22 cellular contexts compared by ENCODE assay signal in the genomic region with DNA sequence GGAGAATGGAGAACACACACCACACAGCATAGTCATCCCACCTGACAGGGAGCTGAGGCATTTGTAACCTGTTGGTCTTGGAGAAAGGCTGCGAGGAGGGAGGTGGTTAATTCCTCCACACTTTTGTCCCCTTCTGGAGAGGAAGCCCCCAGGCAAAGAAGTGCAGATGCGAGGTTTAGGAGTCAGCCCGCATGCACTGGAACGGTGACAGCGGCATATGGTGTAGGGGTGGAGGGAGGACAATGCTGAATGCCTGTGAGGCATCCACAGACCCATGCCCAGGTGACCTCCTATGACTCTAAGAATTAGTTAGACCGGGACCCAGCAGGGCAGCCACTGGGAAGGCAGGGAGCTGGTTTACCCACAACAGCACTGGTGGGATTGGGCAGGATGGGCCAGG. TPM values are rescaled to one million over a fixed set of nuclear protein-coding genes. Genes with fewer than 3 reads are reported as not detected.
"Had no signal": no experiment of that assay in that cellular context is flagged by ENCODE, and none has a peak within 500 bp of the region (broad histone marks: within the 10 kb centered on the region; RNA-seq: fewer than 3 reads in every experiment).

No MANE protein-coding gene starts in this region.

- H3K4me1 ChIP-seq: SJSA1 had no signal

- H3K9me3 ChIP-seq: SJSA1 had no signal

- DNase-seq: IMR-90, Karpas-422, KG1, MM.1S, NCI-H1092 treated with DMSO at 0.1 percent for 48 hours, NCI-H1436, NCI-H187, NCI-H2029, NCI-H2081 treated with DMSO at 0.1 percent for 48 hours, NCI-H2171, NCI-H345, NCI-H446 treated with DMSO at 0.1 percent for 48 hours, NCI-H510A treated with DMSO at 0.1 percent for 48 hours, NCI-H526, Right ventricle myocardium superior, RPMI8226, SIG-M5 had no signal

- H3K27ac ChIP-seq: SJSA1, SK-N-MC had no signal

- H3K4me3 ChIP-seq: SJSA1, SK-N-MC had no signal

- H3K36me3 ChIP-seq: SJSA1 had no signal

RNA-seq across cellular contexts. Expression of a gene that starts 12.2 kb away (rescaled TPM):
- total RNA-seq: HepG2, HT1080, IMR-90, M059J, Right ventricle myocardium superior, SJSA1 had no signal

RNA-seq across cellular contexts. Expression of a gene that starts 29.2 kb away (rescaled TPM):
- total RNA-seq: SJSA1 had no signal
